8 cellular contexts compared by ENCODE assay signal in the genomic region with DNA sequence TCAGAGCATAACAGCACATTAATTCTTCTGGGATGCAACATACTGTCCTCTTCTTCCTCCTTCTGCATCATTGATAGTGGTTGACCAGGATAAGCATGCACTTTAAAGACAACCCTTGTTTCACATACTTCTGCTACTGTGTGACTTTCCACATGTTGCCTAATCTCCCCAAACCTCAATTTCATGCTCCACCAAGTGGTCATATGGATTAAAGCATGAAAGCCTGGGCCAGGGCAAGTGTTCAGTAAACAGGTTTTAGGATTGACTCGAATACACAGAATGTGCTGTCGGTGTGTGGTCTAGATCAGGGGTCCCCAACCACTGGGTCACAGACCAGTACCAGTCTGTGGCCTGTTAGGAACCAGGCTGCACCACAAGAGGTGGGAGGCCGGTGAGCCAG. TPM values are rescaled to one million over a fixed set of nuclear protein-coding genes. Genes with fewer than 3 reads are reported as not detected.
A peak's percentile ranks its signal among the peaks of the same experiment; 100 is the strongest.
DNase-seq lines count a peak whose midpoint lies in the region; ATAC-seq lines count a peak whose summit lies in the region.

No MANE protein-coding gene starts in this region.

- H3K27ac Mint-ChIP-seq in activated CD4-positive, alpha-beta T cell treated with anti-CD3 and anti-CD28 coated beads for 36 hours: no peak overlapping the region

- CTCF ChIA-PET in activated CD4-positive, alpha-beta T cell treated with anti-CD3 and anti-CD28 coated beads for 36 hours (lab: Charles Lee): interaction anchor here (0.8 kb wide), 1 partner anchor 654 kb away, joined by 3 read pairs; no protein-coding TSS in a partner anchor

- DNase-seq in NCI-H2081 (lab: John Stamatoyannopoulos, UW) (peak; percentile 34 to 53), NCI-H2081 treated with DMSO at 0.1 percent for 48 hours (lab: John Stamatoyannopoulos, UW) (no peak), NCI-H69 (lab: John Stamatoyannopoulos, UW) (peak; percentile 44), dermis blood vessel endothelial cell (peak; percentile 74), middle frontal gyrus (ENCODE audit: extremely low spot score, low spot score) (peak; percentile 37), NCI-H2107 treated with DMSO at 0.1 percent for 48 hours (lab: John Stamatoyannopoulos, UW; ENCODE audit: unreplicated experiment) (no peak)
- DNase-seq in activated CD4-positive, alpha-beta T cell treated with anti-CD3 and anti-CD28 coated beads for 36 hours: no peak
- DNase-seq in activated CD4-positive, alpha-beta T cell treated with anti-CD3 and anti-CD28 coated beads for 48 hours: no peak

- no peaks in the 10 kb centered on the region for H3K9me3 Mint-ChIP-seq in activated CD4-positive, alpha-beta T cell treated with anti-CD3 and anti-CD28 coated beads for 36 hours (ENCODE audit: low read depth)

- no peaks in the 10 kb centered on the region for H3K36me3 Mint-ChIP-seq in activated CD4-positive, alpha-beta T cell treated with anti-CD3 and anti-CD28 coated beads for 36 hours (ENCODE audit: low read depth)

- no peak overlapping the region for H3K4me3 Mint-ChIP-seq in activated CD4-positive, alpha-beta T cell treated with anti-CD3 and anti-CD28 coated beads for 36 hours

- H3K27me3 Mint-ChIP-seq in activated CD4-positive, alpha-beta T cell treated with anti-CD3 and anti-CD28 coated beads for 36 hours: peaks cover 3% of the 10 kb centered on the region

- ATAC-seq in activated CD4-positive, alpha-beta T cell treated with anti-CD3 and anti-CD28 coated beads for 36 hours: no peak

- intact Hi-C loops in activated CD4-positive, alpha-beta T cell treated with anti-CD3 and anti-CD28 coated beads for 36 hours (cut with DNase I, micrococcal nuclease): loop anchor here in 1 of 2 experiments (2.0 kb wide), 1 partner anchor 337 kb away; no protein-coding TSS in a partner anchor

- no peaks in the 10 kb centered on the region for H3K4me1 Mint-ChIP-seq in activated CD4-positive, alpha-beta T cell treated with anti-CD3 and anti-CD28 coated beads for 36 hours

- POLR2A ChIA-PET in activated CD4-positive, alpha-beta T cell treated with anti-CD3 and anti-CD28 coated beads for 36 hours (lab: Charles Lee): no interaction called here

RNA-seq across cellular contexts. Expression of a gene that starts 22.5 kb away (rescaled TPM):
- not detected in 2 replicates for total RNA-seq in dermis blood vessel endothelial cell
- under 1 TPM in 1 of 2 experiments, not detected in 1; 0.21 TPM for total RNA-seq in activated CD4-positive, alpha-beta T cell treated with anti-CD3 and anti-CD28 coated beads for 36 hours

Comparison
In these comparisons a context has a peak if more than half of its experiments do, and no peak if none do; other contexts are left out.
1. DNase-seq: peak in NCI-H2081 (2 of 2), NCI-H69 (single experiment), dermis blood vessel endothelial cell (single experiment) and middle frontal gyrus (single experiment); none in NCI-H2081 treated with DMSO at 0.1 percent for 48 hours (single experiment), activated CD4-positive, alpha-beta T cell treated with anti-CD3 and anti-CD28 coated beads for 36 hours (single experiment), activated CD4-positive, alpha-beta T cell treated with anti-CD3 and anti-CD28 coated beads for 48 hours (single experiment) and NCI-H2107 treated with DMSO at 0.1 percent for 48 hours (single experiment).